Comparison of ENCODE assay signal across 9 cellular contexts in genomic region chr5:1294839-1295649, GRCh38. TPM values are rescaled to one million over a fixed set of nuclear protein-coding genes. Genes with fewer than 3 reads are reported as not detected.
A peak's percentile ranks its signal among the peaks of the same experiment; 100 is the strongest.
DNase-seq lines count a peak whose midpoint lies in the region; ATAC-seq and TF ChIP-seq lines count a peak whose summit lies in the region.
"Had no signal": no experiment of that assay in that cellular context is flagged by ENCODE, and none has a peak within 500 bp of the region (broad histone marks: within the 10 kb centered on the region; RNA-seq: fewer than 3 reads in every experiment).

TERT (minus strand) TSS chr5:1295068; CDS start chr5:1294989, 79 bp downstream.

- H3K27me3 Mint-ChIP-seq in T-helper 1 cell treated with Interleukin-12 subunit alpha and Interleukin-12 subunit beta and Interleukin-4 antibody, amounts not matched to agents 30 μg/mL and 1 μg/mL, for 36 hours (ENCODE audit: low read depth), result peaks cover 8% of the 10 kb centered on the region
- H3K27me3 Mint-ChIP-seq in activated naive CD8-positive, alpha-beta T cell, result no peaks in the 10 kb centered on the region

- peak within 1 kb of the TSS; percentile 31 for H3K4me3 Mint-ChIP-seq in T-helper 1 cell treated with Interleukin-12 subunit alpha and Interleukin-12 subunit beta and Interleukin-4 antibody, amounts not matched to agents 30 μg/mL and 1 μg/mL, for 36 hours
- peak within 1 kb of the TSS; percentile 70 for H3K4me3 Mint-ChIP-seq in activated naive CD8-positive, alpha-beta T cell

- CTCF ChIA-PET in HEK293T (lab: Yijun Ruan, JAX), result no interaction called here

- POLR2A ChIA-PET in HEK293T (lab: Yijun Ruan, JAX), result no interaction called here

- intact Hi-C loops in posterior vena cava (cut with DNase I), result loop anchor here in 1 of 2 donors (1.0 kb wide), 1 partner anchor 48 kb away; no protein-coding TSS in a partner anchor

- no peak within 1 kb of the TSS for H3K27ac ChIP-seq in foreskin keratinocyte
- H3K27ac ChIP-seq: parathyroid adenoma, VCaP had no signal

- H3K4me1 ChIP-seq in foreskin keratinocyte, result no peaks in the 10 kb centered on the region
- H3K4me1 ChIP-seq: parathyroid adenoma had no signal

- DNase-seq in HEK293T (ENCODE audit: extremely low spot score), result peak; percentile 46
- peak; percentile 67 for DNase-seq in posterior vena cava (ENCODE audit: low spot score)
- DNase-seq in foreskin keratinocyte, result no peak

- H3K4me1 Mint-ChIP-seq in T-helper 1 cell treated with Interleukin-12 subunit alpha and Interleukin-12 subunit beta and Interleukin-4 antibody, amounts not matched to agents 30 μg/mL and 1 μg/mL, for 36 hours (ENCODE audit: low read depth), result peaks cover 5% of the 10 kb centered on the region
- H3K4me1 Mint-ChIP-seq in activated naive CD8-positive, alpha-beta T cell (ENCODE audit: low read depth), result peaks cover 8% of the 10 kb centered on the region

- H3K27ac Mint-ChIP-seq in T-helper 1 cell treated with Interleukin-12 subunit alpha and Interleukin-12 subunit beta and Interleukin-4 antibody, amounts not matched to agents 30 μg/mL and 1 μg/mL, for 36 hours, result no peak within 1 kb of the TSS
- no peak within 1 kb of the TSS for H3K27ac Mint-ChIP-seq in activated naive CD8-positive, alpha-beta T cell

- H3K27me3 ChIP-seq in foreskin keratinocyte, result peaks cover 28% of the 10 kb centered on the region

- no peak for TF ChIP-seq CTCF in foreskin keratinocyte (conservative IDR thresholded peaks at IDR 0.05)

- no peaks in the 10 kb centered on the region for H3K9me3 Mint-ChIP-seq in T-helper 1 cell treated with Interleukin-12 subunit alpha and Interleukin-12 subunit beta and Interleukin-4 antibody, amounts not matched to agents 30 μg/mL and 1 μg/mL, for 36 hours
- no peaks in the 10 kb centered on the region for H3K9me3 Mint-ChIP-seq in activated naive CD8-positive, alpha-beta T cell (ENCODE audit: low read depth)

- ATAC-seq in HG02798 (IDR thresholded peaks at IDR 0.05; ENCODE audit: poor library complexity, unreplicated experiment), result no peak
- ATAC-seq in foreskin keratinocyte, result no peak
- ATAC-seq in GM18502 (IDR thresholded peaks at IDR 0.05; ENCODE audit: poor library complexity, unreplicated experiment), result no peak

- no peaks in the 10 kb centered on the region for H3K36me3 Mint-ChIP-seq in T-helper 1 cell treated with Interleukin-12 subunit alpha and Interleukin-12 subunit beta and Interleukin-4 antibody, amounts not matched to agents 30 μg/mL and 1 μg/mL, for 36 hours (ENCODE audit: low read depth)
- H3K36me3 Mint-ChIP-seq in activated naive CD8-positive, alpha-beta T cell, result no peaks in the 10 kb centered on the region

TF ChIP-seq in HEK293T, 16 proteins besides CTCF, POLR2A, EP300 and RAD21:
- TF ChIP-seq FOXK2 (IDR thresholded peaks at IDR 0.05) (no peak), BHLHE40 (IDR thresholded peaks at IDR 0.05; ENCODE audit: borderline replicate concordance) (no peak), ZNF384 (IDR thresholded peaks at IDR 0.05) (no peak), LEF1 (IDR thresholded peaks at IDR 0.05; ENCODE audit: borderline replicate concordance) (no peak), ARNT (IDR thresholded peaks at IDR 0.05) (no peak), HDGF (IDR thresholded peaks at IDR 0.05; ENCODE audit: borderline replicate concordance) (no peak), PKNOX1 (IDR thresholded peaks at IDR 0.05) (no peak), ELF4 (IDR thresholded peaks at IDR 0.05) (no peak), FOXM1 (IDR thresholded peaks at IDR 0.05; ENCODE audit: borderline replicate concordance) (no peak), L3MBTL2 (conservative IDR thresholded peaks at IDR 0.05) (no peak), NFRKB (IDR thresholded peaks at IDR 0.05) (no peak), CTBP1 (IDR thresholded peaks at IDR 0.05; ENCODE audit: borderline replicate concordance) (no peak), TARDBP (IDR thresholded peaks at IDR 0.05) (no peak), FOXA1 (IDR thresholded peaks at IDR 0.05) (no peak)

RNA-seq across cellular contexts. Expression of gene TERT, which starts in this region (rescaled TPM):
- total RNA-seq in posterior vena cava (under 1 TPM in 1 of 2 donors, not detected in 1; 0.14 TPM), foreskin keratinocyte (0.04 TPM in 1 of 2 replicates, not detected in the other)
- not detected in 2 replicates for polyA plus RNA-seq in foreskin keratinocyte

Comparison
In these comparisons a context has a peak if more than half of its experiments do, and no peak if none do; other contexts are left out.
1. Peak in DNase-seq in posterior vena cava; RNA of the gene not detected or under 1 TPM.